ENCODE assay signal across 29 cellular contexts in genomic region chr6:128768187-128768586, GRCh38.
"Had no signal": no experiment of that assay in that cellular context is flagged by ENCODE, and none has a peak within 500 bp of the region (broad histone marks: within the 10 kb centered on the region; RNA-seq: fewer than 3 reads in every experiment).

No MANE protein-coding gene starts in this region.

- H3K27ac ChIP-seq: ascending aorta, cardiac muscle cell, VCaP had no signal

- DNase-seq: activated B cell treated with CpG ODN at 0.5 μM for 24 hours; activated CD4-positive, alpha-beta memory T cell treated with anti-CD3 and anti-CD28 coated beads, Interleukin-2, amount 10 ng/mL, durations not matched to agents 7 days and 5 days; activated CD4-positive, alpha-beta T cell treated with anti-CD3 and anti-CD28 coated beads for 1 hour; activated CD4-positive, alpha-beta T cell treated with anti-CD3 and anti-CD28 coated beads for 36 hours; activated CD4-positive, alpha-beta T cell treated with anti-CD3 and anti-CD28 coated beads for 48 hours; activated CD4-positive, alpha-beta T cell treated with anti-CD3 and anti-CD28 coated beads, Interleukin-2, amount 10 ng/mL, durations not matched to agents 7 days and 5 days; activated CD4-positive, alpha-beta T cell treated with anti-CD3 and anti-CD28 coated beads, Interleukin-2, amount 50 U/mL, for 48 hours; activated CD8-positive, alpha-beta memory T cell treated with anti-CD3 and anti-CD28 coated beads for 24 hours; activated CD8-positive, alpha-beta memory T cell treated with anti-CD3 and anti-CD28 coated beads, Interleukin-2, amount 10 ng/mL, durations not matched to agents 7 days and 5 days; activated CD8-positive, alpha-beta memory T cell treated with anti-CD3 and anti-CD28 coated beads, Interleukin-2, amount 50 U/mL, for 48 hours; activated CD8-positive, alpha-beta T cell treated with anti-CD3 and anti-CD28 coated beads, Interleukin-2, amount 10 ng/mL, durations not matched to agents 7 days and 5 days; activated effector memory CD4-positive, alpha-beta T cell treated with Interleukin-2 at 50 U/mL for 16 hours; activated gamma-delta T cell; activated naive CD4-positive, alpha-beta T cell treated with anti-CD3 and anti-CD28 coated beads, Interleukin-2, amount 10 ng/mL, durations not matched to agents 7 days and 5 days; activated naive CD4-positive, alpha-beta T cell treated with Interleukin-2 at 50 U/mL for 16 hours; activated naive CD8-positive, alpha-beta T cell treated with anti-CD3 and anti-CD28 coated beads, Interleukin-2, amount 10 ng/mL, durations not matched to agents 7 days and 5 days; activated naive CD8-positive, alpha-beta T cell treated with anti-CD3 and anti-CD28 coated beads, Interleukin-2, amount 50 U/mL, for 24 hours; activated T-cell treated with anti-CD3 and anti-CD28 coated beads, Interleukin-2, amount 50 U/mL, for 24 hours; activated T-cell treated with anti-CD3 and anti-CD28 coated beads, Interleukin-2, amount 50 U/mL, for 48 hours; amygdala; anterior cingulate cortex; caudate nucleus; cerebellar nuclear complex; T-helper 1 cell; T-helper 2 cell; T-helper 9 cell had no signal

- H3K36me3 ChIP-seq: ascending aorta, cardiac muscle cell had no signal

- H3K4me3 ChIP-seq: ascending aorta, cardiac muscle cell had no signal

- H3K27me3 ChIP-seq: ascending aorta, cardiac muscle cell had no signal

- H3K9me3 ChIP-seq: ascending aorta had no signal

- H3K4me1 ChIP-seq: ascending aorta had no signal

- ATAC-seq: activated CD4-positive, alpha-beta T cell treated with anti-CD3 and anti-CD28 coated beads for 36 hours; activated CD8-positive, alpha-beta memory T cell treated with anti-CD3 and anti-CD28 coated beads, Interleukin-2, amount 10 ng/mL, durations not matched to agents 7 days and 5 days; activated CD8-positive, alpha-beta T cell treated with anti-CD3 and anti-CD28 coated beads, Interleukin-2, amount 10 ng/mL, durations not matched to agents 7 days and 5 days; activated naive CD8-positive, alpha-beta T cell treated with anti-CD3 and anti-CD28 coated beads, Interleukin-2, amount 50 U/mL, for 24 hours had no signal
